ENCODE assay signal across 1 cellular context in genomic region chr12:121570467-121571283, GRCh38.
TF ChIP-seq lines count a peak whose summit lies in the region.

No MANE protein-coding gene starts in this region.

TF ChIP-seq in HepG2, 621 proteins besides CTCF, POLR2A, EP300 and RAD21:
- TF ChIP-seq ZMYM4 (CRISPR knock-in tag; IDR thresholded peaks at IDR 0.05) = no peak
- no peak for TF ChIP-seq MAF1 (CRISPR knock-in tag; IDR thresholded peaks at IDR 0.05; ENCODE audit: borderline replicate concordance)
- TF ChIP-seq RARA (CRISPR knock-in tag; IDR thresholded peaks at IDR 0.05) = no peak
- TF ChIP-seq ZNF567 (CRISPR knock-in tag; IDR thresholded peaks at IDR 0.05; ENCODE audit: borderline replicate concordance) = no peak
- TF ChIP-seq ZNF432 (CRISPR knock-in tag; IDR thresholded peaks at IDR 0.05; ENCODE audit: borderline replicate concordance) = no peak
- no peak for TF ChIP-seq ASH2L (IDR thresholded peaks at IDR 0.05; ENCODE audit: insufficient read length, low read depth, low read length)
- TF ChIP-seq ZNF7 (CRISPR knock-in tag; IDR thresholded peaks at IDR 0.05) = peak; percentile 28; the same call in 1 of the 2 replicates
- no peak for TF ChIP-seq HOXA3 (CRISPR knock-in tag; IDR thresholded peaks at IDR 0.05)
